Comparison of ENCODE assay signal across 25 cellular contexts in the genomic region with DNA sequence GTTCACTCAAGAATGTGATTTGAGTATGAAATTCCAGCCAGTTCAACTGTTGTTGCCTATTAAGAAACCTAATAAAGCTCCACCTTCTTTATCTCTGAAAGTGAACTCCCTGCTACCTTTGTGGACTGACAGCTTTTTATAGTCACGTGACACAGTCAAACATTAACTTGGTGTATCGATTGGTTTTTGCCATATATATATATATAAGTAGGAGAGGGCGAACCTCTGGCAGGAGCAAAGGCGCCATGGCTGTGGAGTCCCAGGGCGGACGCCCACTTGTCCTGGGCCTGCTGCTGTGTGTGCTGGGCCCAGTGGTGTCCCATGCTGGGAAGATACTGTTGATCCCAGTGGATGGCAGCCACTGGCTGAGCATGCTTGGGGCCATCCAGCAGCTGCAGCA. TPM values are rescaled to one million over a fixed set of nuclear protein-coding genes. Genes with fewer than 3 reads are reported as not detected.
"Had no signal": no experiment of that assay in that cellular context is flagged by ENCODE, and none has a peak within 500 bp of the region (broad histone marks: within the 10 kb centered on the region; RNA-seq: fewer than 3 reads in every experiment).

A gene (plus strand): TSS at position 228 of the 400 bp plus-strand sequence. CDS start 18 bp downstream, at position 246.

- H3K36me3 ChIP-seq: cardiac muscle cell, prostate gland, right atrium auricular region, tibial nerve had no signal

- H3K4me1 Mint-ChIP-seq: neural crest cell had no signal

- H3K27ac Mint-ChIP-seq: activated naive CD8-positive, alpha-beta T cell; activated T-helper 1 cell treated with anti-CD3 and anti-CD28 coated beads, Interleukin-12 subunit alpha, Interleukin-12 subunit beta, Interleukin-2, Interleukin-4 antibody, amounts not matched to agents 30 ng/mL and 10 ng/mL and 1 ng/mL, durations not matched to agents 14 hours and 24 hours and 36 hours; dendritic cell treated with granulocyte-macrophage colony-stimulating factor and Interleukin-4, amounts not matched to agents 40 ng/mL and 50 ng/mL, for 4 days; effector memory CD8-positive, alpha-beta T cell; stimulated activated naive CD8-positive, alpha-beta T cell treated with anti-CD3 and anti-CD28 coated beads, Interleukin-15, Interleukin-2, amounts not matched to agents 100 ng/mL and 50 ng/mL, for 24 hours had no signal

- DNase-seq: activated CD4-positive, alpha-beta T cell treated with anti-CD3 and anti-CD28 coated beads, Interleukin-2, amount 50 U/mL, for 4 hours; activated gamma-delta T cell treated with Interleukin-2 at 50 U/mL for 16 hours; activated T-cell treated with anti-CD3 and anti-CD28 coated beads for 4 hours; amniotic stem cell; effector memory CD8-positive, alpha-beta T cell; esophagus squamous epithelium; left cardiac atrium; midbrain; stimulated activated CD4-positive, alpha-beta T cell treated with anti-CD3 and anti-CD28 coated beads, Interleukin-2, amount 100 ng/mL, for 48 hours; SW 1271 had no signal

- H3K9me3 ChIP-seq: esophagus squamous epithelium, prostate gland, right atrium auricular region, tibial nerve had no signal

- H3K4me3 ChIP-seq: cardiac muscle cell, esophagus squamous epithelium, lung, prostate gland, right atrium auricular region, tibial nerve had no signal

- H3K27me3 ChIP-seq: cardiac muscle cell, esophagus squamous epithelium, right atrium auricular region, tibial nerve had no signal

- H3K4me3 Mint-ChIP-seq: activated naive CD8-positive, alpha-beta T cell; activated T-helper 1 cell treated with anti-CD3 and anti-CD28 coated beads, Interleukin-12 subunit alpha, Interleukin-12 subunit beta, Interleukin-2, Interleukin-4 antibody, amounts not matched to agents 30 ng/mL and 10 ng/mL and 1 ng/mL, durations not matched to agents 14 hours and 24 hours and 36 hours; dendritic cell treated with granulocyte-macrophage colony-stimulating factor and Interleukin-4, amounts not matched to agents 40 ng/mL and 50 ng/mL, for 4 days; effector memory CD8-positive, alpha-beta T cell; neural crest cell; stimulated activated naive CD8-positive, alpha-beta T cell treated with anti-CD3 and anti-CD28 coated beads, Interleukin-15, Interleukin-2, amounts not matched to agents 100 ng/mL and 50 ng/mL, for 24 hours had no signal

- H3K36me3 Mint-ChIP-seq: activated naive CD8-positive, alpha-beta T cell had no signal

- H3K4me1 ChIP-seq: prostate gland, right atrium auricular region, tibial nerve had no signal

- H3K9me3 Mint-ChIP-seq: activated T-helper 1 cell treated with anti-CD3 and anti-CD28 coated beads, Interleukin-12 subunit alpha, Interleukin-12 subunit beta, Interleukin-2, Interleukin-4 antibody, amounts not matched to agents 30 ng/mL and 10 ng/mL and 1 ng/mL, durations not matched to agents 14 hours and 24 hours and 36 hours; dendritic cell treated with granulocyte-macrophage colony-stimulating factor and Interleukin-4, amounts not matched to agents 40 ng/mL and 50 ng/mL, for 4 days; effector memory CD8-positive, alpha-beta T cell; neural crest cell; stimulated activated naive CD8-positive, alpha-beta T cell treated with anti-CD3 and anti-CD28 coated beads, Interleukin-15, Interleukin-2, amounts not matched to agents 100 ng/mL and 50 ng/mL, for 24 hours had no signal

- ATAC-seq: effector memory CD8-positive, alpha-beta T cell; left cardiac atrium had no signal

- H3K27ac ChIP-seq: cardiac muscle cell, prostate gland, right atrium auricular region, tibial nerve had no signal

RNA-seq across cellular contexts. Expression of the gene that starts here (rescaled TPM):
- total RNA-seq: activated T-helper 1 cell treated with anti-CD3 and anti-CD28 coated beads, Interleukin-12 subunit alpha, Interleukin-12 subunit beta, Interleukin-2, Interleukin-4 antibody, amounts not matched to agents 30 ng/mL and 10 ng/mL and 1 ng/mL, durations not matched to agents 14 hours and 24 hours and 36 hours; cardiac muscle cell; chondrocyte; glomerular endothelial cell; left cardiac atrium; neural crest cell; osteocyte; right atrium auricular region; skeletal muscle tissue; T-helper 2 cell treated with Interferon-gamma antibody and Interleukin-4, amounts not matched to agents 100 ng/mL and 5 ng/mL, for 36 hours; tibial nerve had no signal
